26 cellular contexts compared by ENCODE assay signal in the genomic region with DNA sequence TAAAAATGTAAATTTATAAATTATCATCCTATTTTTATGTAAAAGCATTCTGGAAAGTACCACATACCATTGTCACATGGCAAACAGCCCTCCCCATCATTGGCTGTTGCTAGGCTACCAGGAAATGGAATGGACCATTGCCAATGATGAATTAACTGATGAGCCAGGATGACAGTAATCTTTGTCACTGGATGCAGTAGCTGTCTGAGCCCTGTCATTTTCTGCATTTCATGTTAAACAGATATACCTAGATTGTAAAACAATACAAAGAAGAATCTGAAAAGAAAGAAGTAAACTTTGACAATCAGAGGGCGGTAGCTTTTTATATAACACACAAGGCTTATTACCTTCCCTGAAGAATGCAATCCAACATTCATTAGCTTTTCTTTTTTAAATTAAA.
"Had no signal": no experiment of that assay in that cellular context is flagged by ENCODE, and none has a peak within 500 bp of the region (broad histone marks: within the 10 kb centered on the region; RNA-seq: fewer than 3 reads in every experiment).

No MANE protein-coding gene starts in this region.

- DNase-seq: KBM-7; MV-4-11; NCI-H1048; NCI-H1105; NCI-H1436 treated with DMSO at 0.1 percent for 48 hours; NCI-H1694; NCI-H1930; NCI-H2081; NCI-H2107; NCI-H2227 treated with DMSO at 0.1 percent for 48 hours; NCI-H524; NCI-H526 treated with DMSO at 0.1 percent for 48 hours; NCI-H748 treated with DMSO at 0.1 percent for 48 hours; NK-92 treated with Interleukin-12 subunit alpha and Interleukin-12 subunit beta, amount 100 ng/mL, for 24 hours; OCI-M1; PC-9; Peyer's patch; SHP77 treated with DMSO at 0.1 percent for 48 hours; SJCRH30; SW 1271; T-cell had no signal

- ATAC-seq: Right ventricle myocardium inferior, T-cell had no signal

- H3K27me3 ChIP-seq: Peyer's patch, SJCRH30 had no signal

- H2AFZ ChIP-seq: PC-9 had no signal

- H3K27me3 Mint-ChIP-seq: T-cell had no signal

- H3K4me3 Mint-ChIP-seq: IgD-negative memory B cell; T-cell; T-helper 1 cell treated with Interleukin-12 subunit alpha and Interleukin-12 subunit beta and Interleukin-4 antibody, amounts not matched to agents 30 μg/mL and 1 μg/mL, for 36 hours had no signal

- H3K27ac Mint-ChIP-seq: IgD-negative memory B cell; T-cell; T-helper 1 cell treated with Interleukin-12 subunit alpha and Interleukin-12 subunit beta and Interleukin-4 antibody, amounts not matched to agents 30 μg/mL and 1 μg/mL, for 36 hours had no signal

- FAIRE-seq: HTR-8/SVneo had no signal

- H3K4me2 ChIP-seq: PC-9 had no signal

- H3K27ac ChIP-seq: HL-60, PC-9, Peyer's patch, SJCRH30 had no signal

- H3K4me3 ChIP-seq: PC-9, Peyer's patch, SJCRH30 had no signal

- H3K4me1 ChIP-seq: Peyer's patch, SJCRH30 had no signal

- H3K9me3 ChIP-seq: Peyer's patch, SJCRH30 had no signal

- H3K9me3 Mint-ChIP-seq: IgD-negative memory B cell; T-helper 1 cell treated with Interleukin-12 subunit alpha and Interleukin-12 subunit beta and Interleukin-4 antibody, amounts not matched to agents 30 μg/mL and 1 μg/mL, for 36 hours had no signal

- H3K36me3 Mint-ChIP-seq: IgD-negative memory B cell, T-cell had no signal

- H3K36me3 ChIP-seq: Peyer's patch, SJCRH30 had no signal
